In the genomic region with DNA sequence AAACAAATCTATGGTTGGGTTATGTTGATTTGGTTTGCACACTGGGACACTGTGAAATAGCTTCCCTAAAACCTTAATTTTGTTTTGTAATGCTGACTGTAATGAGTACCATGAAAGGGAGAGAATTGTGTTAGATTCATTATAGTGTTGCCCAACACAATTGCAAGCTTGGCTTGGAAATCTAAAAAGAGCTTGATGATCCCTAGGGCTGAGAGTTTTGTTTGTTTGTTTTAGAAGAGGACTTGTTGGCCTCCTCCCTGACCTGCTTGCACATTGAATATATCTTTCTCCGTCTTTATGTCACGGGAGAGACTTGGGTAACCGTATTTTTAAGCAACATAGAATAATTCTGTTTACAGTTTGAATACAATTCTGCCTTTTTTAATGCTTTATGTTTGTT, we compare ENCODE assay signal across 17 cellular contexts.
A peak's percentile ranks its signal among the peaks of the same experiment; 100 is the strongest.
DNase-seq lines count a peak whose midpoint lies in the region; ATAC-seq and TF ChIP-seq lines count a peak whose summit lies in the region.
"Had no signal": no experiment of that assay in that cellular context is flagged by ENCODE, and none has a peak within 500 bp of the region (broad histone marks: within the 10 kb centered on the region; RNA-seq: fewer than 3 reads in every experiment).

No MANE protein-coding gene starts in this region.

- peak overlapping the region; percentile 39 for H2AFZ ChIP-seq in neuronal stem cell (ENCODE audit: low read length)

- no peaks in the 10 kb centered on the region for H3K79me1 ChIP-seq in neuronal stem cell (ENCODE audit: low read depth, low read length)

- no peak overlapping the region for H3K9ac ChIP-seq in neuronal stem cell (ENCODE audit: low read depth, low read length, poor library complexity)

- H3K4me2 ChIP-seq in neuronal stem cell (ENCODE audit: insufficient read depth, low read length, poor library complexity, severe bottlenecking) = no peak overlapping the region

- TF ChIP-seq CTCF in fibroblast of villous mesenchyme (IDR thresholded peaks at IDR 0.05; ENCODE audit: insufficient read depth, low read depth, low read length) (no peak), foreskin keratinocyte (conservative IDR thresholded peaks at IDR 0.05) (no peak)

- no CpG with 5 or more reads among the region's 3 CpGs for WGBS in neuronal stem cell (ENCODE audit: extremely low coverage in 2 of 2, insufficient read length in 2 of 2, insufficient replicate concordance in 1 of 2), 2 donors

- no peak overlapping the region for H2BK120ac ChIP-seq in neuronal stem cell (ENCODE audit: low read depth, low read length)

- no peak for ATAC-seq in foreskin keratinocyte

- peak; percentile 5 for DNase-seq in DMS53 (lab: John Stamatoyannopoulos, UW)
- no peak for DNase-seq in DMS53 treated with DMSO at 0.1 percent for 48 hours (lab: John Stamatoyannopoulos, UW; ENCODE audit: unreplicated experiment)
- DNase-seq in NCI-H510A treated with DMSO at 0.1 percent for 48 hours (lab: John Stamatoyannopoulos, UW) = peak; percentile 39
- DNase-seq in fibroblast of villous mesenchyme (ENCODE audit: low read depth) = peak; percentile 61
- no peak for DNase-seq in neuronal stem cell (ENCODE audit: low spot score)
- no peak for DNase-seq in NCI-H446 treated with DMSO at 0.1 percent for 48 hours (lab: John Stamatoyannopoulos, UW)
- DNase-seq in NAMALWA (ENCODE audit: low spot score) = no peak
- no peak for DNase-seq in foreskin keratinocyte
- DNase-seq: Karpas-422, MM.1S, NCI-H1105 treated with DMSO at 0.1 percent for 48 hours, NCI-H1694, NCI-H2081 treated with DMSO at 0.1 percent for 48 hours, Right ventricle myocardium superior had no signal

- H2BK5ac ChIP-seq in neuronal stem cell (ENCODE audit: low read length) = no peak overlapping the region

- H2BK12ac ChIP-seq in neuronal stem cell (ENCODE audit: low read length) = no peak overlapping the region

- no peak overlapping the region for H3K23ac ChIP-seq in neuronal stem cell (ENCODE audit: low read depth, low read length, poor library complexity)

- H3K4me1 ChIP-seq in neuronal stem cell (ENCODE audit: control insufficient read depth in 2 of 2, insufficient read depth in 1 of 2, low read depth in 1 of 2, low read length in 2 of 2) (peaks cover 0 to 2% of the 10 kb centered on the region in 2 donors), foreskin keratinocyte (peaks cover 5% of the 10 kb centered on the region)

- H3K18ac ChIP-seq in neuronal stem cell (ENCODE audit: low read length) = no peak overlapping the region

- H4K8ac ChIP-seq in neuronal stem cell (ENCODE audit: low read depth, low read length) = no peak overlapping the region

- no peak overlapping the region for H3K14ac ChIP-seq in neuronal stem cell (ENCODE audit: low read length)

- no peaks in the 10 kb centered on the region for H3K27me3 ChIP-seq in neuronal stem cell (ENCODE audit: control insufficient read depth in 3 of 3, insufficient read depth in 3 of 3, low read depth in 1 of 3, low read length in 3 of 3)
- H3K27me3 ChIP-seq in foreskin keratinocyte = no peaks in the 10 kb centered on the region

- H2AK5ac ChIP-seq in neuronal stem cell (ENCODE audit: low read depth, low read length) = no peak overlapping the region

- H3K36me3 ChIP-seq in neuronal stem cell (replicated peaks in 1 of 2; ENCODE audit: control insufficient read depth in 2 of 2, insufficient read depth in 2 of 2, low read length in 2 of 2) = no peaks in the 10 kb centered on the region
- H3K36me3 ChIP-seq: HAP-1 had no signal

- no peak overlapping the region for H3K4me3 ChIP-seq in fibroblast of villous mesenchyme (ENCODE audit: low read depth, low read length)
- H3K4me3 ChIP-seq in neuronal stem cell (ENCODE audit: low read length in 2 of 2) = no peak overlapping the region
- H3K4me3 ChIP-seq: HAP-1 had no signal

- H3K9me3 ChIP-seq in neuronal stem cell (replicated peaks in 1 of 2; ENCODE audit: control insufficient read depth in 2 of 2, insufficient read depth in 1 of 2, low read depth in 1 of 2, low read length in 2 of 2) = no peaks in the 10 kb centered on the region
- H3K9me3 ChIP-seq: HAP-1 had no signal

- no peak overlapping the region for H4K91ac ChIP-seq in neuronal stem cell (ENCODE audit: low read depth, low read length, poor library complexity)

- no peak overlapping the region for H3K27ac ChIP-seq in neuronal stem cell (replicated peaks; ENCODE audit: low read length)
- H3K27ac ChIP-seq in foreskin keratinocyte = no peak overlapping the region
- H3K27ac ChIP-seq: 22Rv1, HL-60 had no signal

- H2BK15ac ChIP-seq in neuronal stem cell (ENCODE audit: low read length) = no peak overlapping the region

- no peak overlapping the region for H3K4ac ChIP-seq in neuronal stem cell (ENCODE audit: low read length)

Comparison
In these comparisons a context has a peak if more than half of its experiments do, and no peak if none do; other contexts are left out.
1. DNase-seq: peak in DMS53 (single experiment), NCI-H510A treated with DMSO at 0.1 percent for 48 hours (single experiment) and fibroblast of villous mesenchyme (single experiment); none in DMS53 treated with DMSO at 0.1 percent for 48 hours (single experiment), neuronal stem cell (single experiment), NCI-H446 treated with DMSO at 0.1 percent for 48 hours (single experiment), NAMALWA (single experiment) and foreskin keratinocyte (0 of 2).